Comparison of ENCODE assay signal across 14 cellular contexts in genomic region chr18:39564716-39565115, GRCh38.
"Had no signal": no experiment of that assay in that cellular context is flagged by ENCODE, and none has a peak within 500 bp of the region (broad histone marks: within the 10 kb centered on the region; RNA-seq: fewer than 3 reads in every experiment).

No MANE protein-coding gene starts in this region.

- H3K36me3 ChIP-seq: breast epithelium, gastroesophageal sphincter, heart left ventricle, spleen, upper lobe of right lung had no signal

- H3K9me3 ChIP-seq: breast epithelium, gastroesophageal sphincter, heart left ventricle, upper lobe of right lung had no signal

- H3K27me3 ChIP-seq: breast epithelium, gastroesophageal sphincter, heart left ventricle, spleen, upper lobe of right lung had no signal

- H3K4me3 ChIP-seq: breast epithelium, coronary artery, gastroesophageal sphincter, heart left ventricle, lung, spleen, upper lobe of right lung had no signal

- DNase-seq: activated CD4-positive, alpha-beta T cell treated with anti-CD3 and anti-CD28 coated beads, Interleukin-2, amount 50 U/mL, for 4 hours; activated effector memory CD4-positive, alpha-beta T cell treated with anti-CD3 and anti-CD28 coated beads, Interleukin-2, amount 50 U/mL, for 16 hours; activated T-cell treated with anti-CD3 and anti-CD28 coated beads, Interleukin-2, amount 50 U/mL, for 72 hours; heart left ventricle; kidney; nucleus accumbens; spleen; stimulated activated CD8-positive, alpha-beta memory T cell treated with anti-CD3 and anti-CD28 coated beads, Interleukin-4, amount 100 ng/mL, for 48 hours; stimulated activated naive CD4-positive, alpha-beta T cell; upper lobe of right lung had no signal
